21 cellular contexts compared by ENCODE assay signal in the genomic region with DNA sequence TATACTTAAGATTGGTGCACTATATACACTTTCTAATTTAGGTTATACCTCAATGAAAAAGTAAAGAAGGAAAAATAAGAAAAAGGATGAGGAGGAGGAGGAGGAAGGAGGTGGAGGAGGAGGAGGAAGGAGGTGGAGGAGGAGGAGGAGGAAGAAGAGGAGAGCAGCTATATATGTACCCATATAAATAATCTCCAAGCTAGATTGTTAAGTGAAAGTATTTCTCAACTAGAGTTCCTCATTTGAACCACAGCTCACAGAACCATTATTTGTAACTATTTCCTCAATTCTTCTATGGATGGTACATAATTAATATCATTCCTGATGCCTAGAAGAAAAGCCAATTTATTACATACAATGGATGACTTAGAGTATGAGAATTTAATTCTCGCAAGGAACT.
"Had no signal": no experiment of that assay in that cellular context is flagged by ENCODE, and none has a peak within 500 bp of the region (broad histone marks: within the 10 kb centered on the region; RNA-seq: fewer than 3 reads in every experiment).

No MANE protein-coding gene starts in this region.

- ATAC-seq: activated CD8-positive, alpha-beta T cell treated with anti-CD3 and anti-CD28 coated beads, Interleukin-2, amount 10 ng/mL, durations not matched to agents 7 days and 5 days; activated naive CD4-positive, alpha-beta T cell treated with anti-CD3 and anti-CD28 coated beads, Interleukin-2, amount 50 U/mL, for 72 hours; activated T-cell treated with anti-CD3 and anti-CD28 coated beads, Interleukin-2, amount 50 U/mL, for 72 hours; body of pancreas; pancreas had no signal

- DNase-seq: activated CD4-positive, alpha-beta T cell treated with anti-CD3 and anti-CD28 coated beads for 4 hours; activated CD8-positive, alpha-beta memory T cell treated with anti-CD3 and anti-CD28 coated beads, Interleukin-2, amount 50 U/mL, for 48 hours; activated CD8-positive, alpha-beta T cell treated with anti-CD3 and anti-CD28 coated beads, Interleukin-2, amount 10 ng/mL, durations not matched to agents 7 days and 5 days; activated gamma-delta T cell; activated T-cell treated with anti-CD3 and anti-CD28 coated beads, Interleukin-2, amount 50 U/mL, for 72 hours; amniotic stem cell; body of pancreas; central memory CD4-positive, alpha-beta T cell; mammary epithelial cell; naive B cell; pancreas; sigmoid colon; stimulated activated CD4-positive, alpha-beta T cell treated with anti-CD3 and anti-CD28 coated beads, Interleukin-1b, Interleukin-23, amount 100 ng/mL, for 48 hours; stomach; testis; upper lobe of left lung had no signal

- H3K4me3 ChIP-seq: body of pancreas, coronary artery, esophagus muscularis mucosa, hepatocyte, pancreas, sigmoid colon, stomach, testis, upper lobe of left lung had no signal

- H3K36me3 ChIP-seq: esophagus muscularis mucosa, pancreas, sigmoid colon, stomach, upper lobe of left lung had no signal

- H3K27ac ChIP-seq: body of pancreas, coronary artery, esophagus muscularis mucosa, hepatocyte, pancreas, sigmoid colon, stomach, testis, upper lobe of left lung, VCaP had no signal

- H3K4me1 ChIP-seq: body of pancreas, pancreas, testis had no signal

- H3K4me2 ChIP-seq: hepatocyte had no signal

- H3K9me3 ChIP-seq: body of pancreas, esophagus muscularis mucosa, pancreas, sigmoid colon, stomach, testis, upper lobe of left lung had no signal

- H3K27me3 ChIP-seq: body of pancreas, esophagus muscularis mucosa, hepatocyte, pancreas, sigmoid colon, stomach, testis, upper lobe of left lung had no signal
